20 cellular contexts compared by ENCODE assay signal in genomic region chr15:50753463-50753862, GRCh38.
"Had no signal": no experiment of that assay in that cellular context is flagged by ENCODE, and none has a peak within 500 bp of the region (broad histone marks: within the 10 kb centered on the region; RNA-seq: fewer than 3 reads in every experiment).

No MANE protein-coding gene starts in this region.

- H3K27me3 Mint-ChIP-seq: dendritic cell treated with granulocyte-macrophage colony-stimulating factor and Interleukin-4, amounts not matched to agents 40 ng/mL and 50 ng/mL, for 4 days; effector memory CD8-positive, alpha-beta T cell had no signal

- ATAC-seq: body of pancreas; effector memory CD8-positive, alpha-beta T cell; foreskin keratinocyte; heart right ventricle; left ventricle myocardium superior had no signal

- H3K4me3 ChIP-seq: adrenal gland, body of pancreas, heart right ventricle, skin epidermis, thyroid gland, uterus had no signal

- H3K27ac ChIP-seq: adrenal gland, body of pancreas, foreskin keratinocyte, heart right ventricle, neutrophil, skin epidermis, thyroid gland, uterus, VCaP had no signal

- H3K27me3 ChIP-seq: adrenal gland, body of pancreas, foreskin keratinocyte, heart right ventricle, neutrophil, thyroid gland, uterus had no signal

- H3K4me3 Mint-ChIP-seq: dendritic cell treated with granulocyte-macrophage colony-stimulating factor and Interleukin-4, amounts not matched to agents 40 ng/mL and 50 ng/mL, for 4 days; effector memory CD8-positive, alpha-beta T cell; T-helper 2 cell treated with Interferon-gamma antibody and Interleukin-4, amounts not matched to agents 5 μg/mL and 100 μg/mL, for 36 hours had no signal

- H3K9me3 ChIP-seq: adrenal gland, body of pancreas, heart right ventricle, neutrophil, thyroid gland, uterus had no signal

- H3K27ac Mint-ChIP-seq: dendritic cell treated with granulocyte-macrophage colony-stimulating factor and Interleukin-4, amounts not matched to agents 40 ng/mL and 50 ng/mL, for 4 days; T-helper 2 cell treated with Interferon-gamma antibody and Interleukin-4, amounts not matched to agents 5 μg/mL and 100 μg/mL, for 36 hours had no signal

- H3K9me3 Mint-ChIP-seq: dendritic cell treated with granulocyte-macrophage colony-stimulating factor and Interleukin-4, amounts not matched to agents 40 ng/mL and 50 ng/mL, for 4 days; effector memory CD8-positive, alpha-beta T cell; T-helper 2 cell treated with Interferon-gamma antibody and Interleukin-4, amounts not matched to agents 5 μg/mL and 100 μg/mL, for 36 hours had no signal

- H3K36me3 ChIP-seq: adrenal gland, uterus had no signal

- H3K4me1 ChIP-seq: uterus had no signal

- DNase-seq: activated CD4-positive, alpha-beta T cell treated with anti-CD3 and anti-CD28 coated beads for 48 hours; activated naive CD4-positive, alpha-beta T cell treated with anti-CD3 and anti-CD28 coated beads, Interleukin-2, amount 50 U/mL, for 16 hours; activated T-cell treated with anti-CD3 and anti-CD28 coated beads, Interleukin-2, amount 50 U/mL, for 1 hour; adrenal gland; body of pancreas; cerebellar nuclear complex; effector memory CD8-positive, alpha-beta T cell; heart right ventricle; kidney; left ventricle myocardium superior; posterior cingulate gyrus; SW 1271; thyroid gland; uterus had no signal
